Comparison of ENCODE assay signal across 12 cellular contexts in genomic region chr17:83151442-83152220, GRCh38.
DNase-seq lines count a peak whose midpoint lies in the region; ATAC-seq and TF ChIP-seq lines count a peak whose summit lies in the region.
"Had no signal": no experiment of that assay in that cellular context is flagged by ENCODE, and none has a peak within 500 bp of the region (broad histone marks: within the 10 kb centered on the region; RNA-seq: fewer than 3 reads in every experiment).

No MANE protein-coding gene starts in this region.

- H3K9ac ChIP-seq in liver (ENCODE audit: low read depth in 1 of 2, low read length in 2 of 2), result no peak overlapping the region
- H3K9ac ChIP-seq: KMS-11 had no signal

- no peaks in the 10 kb centered on the region for H3K36me3 Mint-ChIP-seq in dendritic cell treated with granulocyte-macrophage colony-stimulating factor and Interleukin-4, amounts not matched to agents 40 ng/mL and 50 ng/mL, for 4 days (ENCODE audit: low read depth)
- H3K36me3 Mint-ChIP-seq in stimulated activated effector memory CD8-positive, alpha-beta T cell treated with anti-CD3 and anti-CD28 coated beads, Interleukin-12 subunit alpha, Interleukin-12 subunit beta, amount 100 ng/mL, for 72 hours, result no peaks in the 10 kb centered on the region

- intact Hi-C loops in dendritic cell treated with granulocyte-macrophage colony-stimulating factor and Interleukin-4, amounts not matched to agents 40 ng/mL and 50 ng/mL, for 4 days (cut with micrococcal nuclease), result loop anchor here (2.0 kb wide), 2 partner anchors 41 to 51 kb away; no protein-coding TSS in a partner anchor

- H3K9me3 Mint-ChIP-seq in dendritic cell treated with granulocyte-macrophage colony-stimulating factor and Interleukin-4, amounts not matched to agents 40 ng/mL and 50 ng/mL, for 4 days, result no peaks in the 10 kb centered on the region
- no peaks in the 10 kb centered on the region for H3K9me3 Mint-ChIP-seq in stimulated activated effector memory CD8-positive, alpha-beta T cell treated with anti-CD3 and anti-CD28 coated beads, Interleukin-12 subunit alpha, Interleukin-12 subunit beta, amount 100 ng/mL, for 72 hours
- H3K9me3 Mint-ChIP-seq: activated T-cell treated with anti-CD3 and anti-CD28 coated beads, Interleukin-2, amount 50 U/mL, for 4 hours had no signal

- H3K36me3 ChIP-seq in liver (ENCODE audit: control insufficient read depth in 4 of 4, insufficient read depth in 3 of 4, low read depth in 1 of 4, low read length in 3 of 4), result no peaks in the 10 kb centered on the region
- H3K36me3 ChIP-seq: lower lobe of right lung, Peyer's patch had no signal

- DNase-seq in HuH-7.5 (ENCODE audit: low spot score), result peak; percentile 58
- no peak for DNase-seq in stimulated activated effector memory CD8-positive, alpha-beta T cell treated with anti-CD3 and anti-CD28 coated beads, Interleukin-12 subunit alpha, Interleukin-12 subunit beta, amount 100 ng/mL, for 72 hours (ENCODE audit: low spot score in 2 of 2)
- no peak for DNase-seq in activated naive CD4-positive, alpha-beta T cell (lab: John Stamatoyannopoulos, UW)
- DNase-seq in substantia nigra (lab: John Stamatoyannopoulos, UW), result no peak
- DNase-seq: activated T-cell treated with anti-CD3 and anti-CD28 coated beads, Interleukin-2, amount 50 U/mL, for 4 hours; central memory CD4-positive, alpha-beta T cell; lower lobe of right lung; Peyer's patch had no signal

- H3K27ac ChIP-seq in liver (ENCODE audit: low read depth in 1 of 2, low read length in 2 of 2) (peak overlapping the region; percentile 35 to 43), substantia nigra (ENCODE audit: low read depth, low read length, poor library complexity, severe bottlenecking) (no peak overlapping the region)
- H3K27ac ChIP-seq: KMS-11, lower lobe of right lung, Peyer's patch had no signal

- TF ChIP-seq RAD21 in liver (IDR thresholded peaks at IDR 0.05), result peak in 1 of 2 donors; percentile 11

- H3K27ac Mint-ChIP-seq in dendritic cell treated with granulocyte-macrophage colony-stimulating factor and Interleukin-4, amounts not matched to agents 40 ng/mL and 50 ng/mL, for 4 days, result peak overlapping the region; percentile 95
- peak overlapping the region; percentile 61 for H3K27ac Mint-ChIP-seq in stimulated activated effector memory CD8-positive, alpha-beta T cell treated with anti-CD3 and anti-CD28 coated beads, Interleukin-12 subunit alpha, Interleukin-12 subunit beta, amount 100 ng/mL, for 72 hours

- peaks cover 0 to 1% (median 0%) of the 10 kb centered on the region in 4 donors for H3K4me1 ChIP-seq in liver (ENCODE audit: control insufficient read depth in 4 of 4, insufficient read depth in 4 of 4, low read length in 3 of 4)

- H3K27me3 Mint-ChIP-seq in dendritic cell treated with granulocyte-macrophage colony-stimulating factor and Interleukin-4, amounts not matched to agents 40 ng/mL and 50 ng/mL, for 4 days, result peaks cover 3% of the 10 kb centered on the region

- peaks cover 99% of the 10 kb centered on the region for H3K4me1 Mint-ChIP-seq in dendritic cell treated with granulocyte-macrophage colony-stimulating factor and Interleukin-4, amounts not matched to agents 40 ng/mL and 50 ng/mL, for 4 days (ENCODE audit: low read depth)
- peaks cover 27% of the 10 kb centered on the region for H3K4me1 Mint-ChIP-seq in stimulated activated effector memory CD8-positive, alpha-beta T cell treated with anti-CD3 and anti-CD28 coated beads, Interleukin-12 subunit alpha, Interleukin-12 subunit beta, amount 100 ng/mL, for 72 hours

- no peak for ATAC-seq in stimulated activated effector memory CD8-positive, alpha-beta T cell treated with anti-CD3 and anti-CD28 coated beads, Interleukin-12 subunit alpha, Interleukin-12 subunit beta, amount 100 ng/mL, for 72 hours
- ATAC-seq in HG03097 (IDR thresholded peaks at IDR 0.05; ENCODE audit: low FRiP score, unreplicated experiment), result no peak
- ATAC-seq: activated T-cell treated with anti-CD3 and anti-CD28 coated beads, Interleukin-2, amount 50 U/mL, for 4 hours; lower lobe of right lung had no signal

- peak overlapping the region; percentile 21 for H3K4me3 Mint-ChIP-seq in dendritic cell treated with granulocyte-macrophage colony-stimulating factor and Interleukin-4, amounts not matched to agents 40 ng/mL and 50 ng/mL, for 4 days
- no peak overlapping the region for H3K4me3 Mint-ChIP-seq in stimulated activated effector memory CD8-positive, alpha-beta T cell treated with anti-CD3 and anti-CD28 coated beads, Interleukin-12 subunit alpha, Interleukin-12 subunit beta, amount 100 ng/mL, for 72 hours
- H3K4me3 Mint-ChIP-seq: activated T-cell treated with anti-CD3 and anti-CD28 coated beads, Interleukin-2, amount 50 U/mL, for 4 hours had no signal

- no peaks in the 10 kb centered on the region for H3K27me3 ChIP-seq in liver (ENCODE audit: control insufficient read depth in 4 of 4, insufficient read depth in 4 of 4, low read length in 3 of 4)
- H3K27me3 ChIP-seq: Peyer's patch had no signal

- no peaks in the 10 kb centered on the region for H3K9me3 ChIP-seq in liver (ENCODE audit: control insufficient read depth in 4 of 4, low read length in 3 of 4)
- H3K9me3 ChIP-seq: lower lobe of right lung, Peyer's patch had no signal

- 59% methylated on average over 32 of the region's 32 CpGs for WGBS in liver

- TF ChIP-seq CTCF in liver (IDR thresholded peaks at IDR 0.05; ENCODE audit: low read depth, low read length, missing input control), result no peak

- H3K4me3 ChIP-seq in liver (ENCODE audit: low read depth in 1 of 3, low read length in 3 of 3), result no peak overlapping the region
- H3K4me3 ChIP-seq: lower lobe of right lung, Peyer's patch had no signal

TF ChIP-seq in liver, 16 proteins besides CTCF, POLR2A, EP300 and RAD21:
- peak; percentile 46 for TF ChIP-seq SP1 (IDR thresholded peaks at IDR 0.05)
- TF ChIP-seq ATF3 (IDR thresholded peaks at IDR 0.05), result no peak
- TF ChIP-seq YY1 (IDR thresholded peaks at IDR 0.05), result no peak
- peak; percentile 13 for TF ChIP-seq MAX (IDR thresholded peaks at IDR 0.05)
- TF ChIP-seq RXRA (IDR thresholded peaks at IDR 0.05), result peak; percentile 63 to 83
- TF ChIP-seq ZBTB33 (IDR thresholded peaks at IDR 0.05), result no peak
- TF ChIP-seq NR2F2 (IDR thresholded peaks at IDR 0.05), result peak; percentile 60
